Comparison of ENCODE assay signal across 8 cellular contexts in the genomic region with DNA sequence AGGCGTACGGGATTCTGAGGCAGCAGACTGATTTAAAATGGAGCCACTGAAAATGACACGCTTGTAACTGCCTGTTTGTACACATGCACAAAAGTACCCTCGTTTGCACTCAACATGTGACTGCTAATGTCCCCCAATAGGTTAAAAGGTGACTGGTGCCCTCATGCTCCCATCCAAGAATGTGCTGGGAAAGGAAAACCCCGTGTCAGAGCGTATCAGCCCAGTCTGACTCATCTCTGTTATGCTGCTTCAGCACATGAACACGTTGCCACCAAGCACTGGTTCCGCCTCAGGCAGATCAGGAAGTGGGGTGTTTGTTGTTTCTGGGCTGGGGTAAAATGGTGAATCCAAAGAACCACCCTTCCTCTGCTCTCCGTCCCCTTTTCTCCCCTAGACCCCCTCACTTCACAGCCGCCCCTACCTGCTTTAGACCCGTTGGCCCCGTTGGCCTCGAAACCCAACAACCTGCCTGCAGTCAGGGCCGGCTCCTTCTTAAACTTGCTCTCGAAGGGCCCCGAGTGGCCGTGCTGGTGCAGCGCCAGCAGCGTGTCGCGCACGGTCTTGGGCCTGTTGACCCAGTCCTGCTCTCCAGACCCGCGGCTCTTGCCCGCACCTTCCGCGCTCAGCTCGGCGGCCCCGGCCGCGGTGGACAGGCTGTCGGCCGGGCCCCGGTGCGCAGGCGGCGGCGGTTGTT. TPM values are rescaled to one million over a fixed set of nuclear protein-coding genes. Genes with fewer than 3 reads are reported as not detected.
DNase-seq lines count a peak whose midpoint lies in the region; ATAC-seq and TF ChIP-seq lines count a peak whose summit lies in the region.

No MANE protein-coding gene starts in this region.

- ATAC-seq in GM18868 (IDR thresholded peaks at IDR 0.05; ENCODE audit: unreplicated experiment) (peak; percentile 15), HG03460 (IDR thresholded peaks at IDR 0.05; ENCODE audit: unreplicated experiment) (peak; percentile 30)
- ATAC-seq in stimulated activated naive B cell treated with anti-CD40 and anti-IgM and Interleukin-4, amounts not matched to agents 10 μg/mL and 1 μg/mL and 100 μg/mL, for 72 hours (replicated peaks) = peak; percentile 35 to 38

- H3K27me3 Mint-ChIP-seq in stimulated activated naive B cell treated with anti-CD40 and anti-IgM and Interleukin-4, amounts not matched to agents 10 μg/mL and 1 μg/mL and 100 μg/mL, for 72 hours = no peaks in the 10 kb centered on the region

- peak overlapping the region; percentile 98 for H3K27ac Mint-ChIP-seq in stimulated activated naive B cell treated with anti-CD40 and anti-IgM and Interleukin-4, amounts not matched to agents 10 μg/mL and 1 μg/mL and 100 μg/mL, for 72 hours

- H3K4me1 ChIP-seq in OCI-LY7 (ENCODE audit: insufficient read depth, low read length, poor library complexity, severe bottlenecking) (peaks cover 77% of the 10 kb centered on the region), muscle layer of colon (ENCODE audit: insufficient read depth, low read length) (peaks cover 27% of the 10 kb centered on the region)

- H3K4me3 ChIP-seq in AG04449 (ENCODE audit: low read depth, low read length) (peak overlapping the region; percentile 76), OCI-LY7 (ENCODE audit: low read depth, low read length, poor library complexity, severe bottlenecking) (peak overlapping the region; percentile 72), epithelial cell of proximal tubule (ENCODE audit: low read depth, low read length) (peak overlapping the region; percentile 80), muscle layer of colon (ENCODE audit: low read depth in 1 of 2, low read length in 2 of 2) (peak overlapping the region; percentile 56 to 86)

- peak overlapping the region; percentile 88 for H3K4me2 ChIP-seq in OCI-LY7 (ENCODE audit: low read length)

- no peaks in the 10 kb centered on the region for H3K9me2 ChIP-seq in OCI-LY7 (ENCODE audit: insufficient read depth, low read length)

- H3K4me3 Mint-ChIP-seq in stimulated activated naive B cell treated with anti-CD40 and anti-IgM and Interleukin-4, amounts not matched to agents 10 μg/mL and 1 μg/mL and 100 μg/mL, for 72 hours = peak overlapping the region; percentile 91 to 99

- POLR2A ChIA-PET in AG04449 (lab: Yijun Ruan, JAX) = interaction anchor here (1.1 kb wide), 1 partner anchor 116 kb away, joined by 7 read pairs; no protein-coding TSS in a partner anchor
- POLR2A ChIA-PET in OCI-LY7 (lab: Charles Lee) = interaction anchor here (1.3 kb wide), 1 partner anchor 119 kb away, joined by 3 read pairs; no protein-coding TSS in a partner anchor

- no TSS peak for BruUV-seq in OCI-LY7 (replicated peaks; lab: Mats Ljungman, UMichigan)

- peaks cover 45 to 72% of the 10 kb centered on the region in 2 donors for H3K4me1 Mint-ChIP-seq in stimulated activated naive B cell treated with anti-CD40 and anti-IgM and Interleukin-4, amounts not matched to agents 10 μg/mL and 1 μg/mL and 100 μg/mL, for 72 hours

- TF ChIP-seq CTCF in AG04449 (IDR thresholded peaks at IDR 0.05; ENCODE audit: insufficient read depth, low read length, missing control alignments) (no peak), OCI-LY7 (conservative IDR thresholded peaks at IDR 0.05; ENCODE audit: low read length) (peak; percentile 67), epithelial cell of proximal tubule (conservative IDR thresholded peaks at IDR 0.05; ENCODE audit: low read depth, low read length) (peak; percentile 2)

- peaks cover 31 to 35% of the 10 kb centered on the region in 2 donors for H3K36me3 Mint-ChIP-seq in stimulated activated naive B cell treated with anti-CD40 and anti-IgM and Interleukin-4, amounts not matched to agents 10 μg/mL and 1 μg/mL and 100 μg/mL, for 72 hours

- no peaks in the 10 kb centered on the region for H3K27me3 ChIP-seq in muscle layer of colon (ENCODE audit: control insufficient read depth in 1 of 2, insufficient read depth in 2 of 2, low read length in 2 of 2)

- DNase-seq in AG04449 (ENCODE audit: low read depth, low spot score) (no peak), OCI-LY7 (ENCODE audit: low spot score) (peak; percentile 78), activated T-cell treated with anti-CD3 and anti-CD28 coated beads for 4 hours (peak; percentile 71), epithelial cell of proximal tubule (ENCODE audit: low read depth) (peak; percentile 91)
- peak; percentile 73 for DNase-seq in stimulated activated naive B cell treated with anti-CD40 and anti-IgM and Interleukin-4, amounts not matched to agents 10 μg/mL and 1 μg/mL and 100 μg/mL, for 72 hours

- intact Hi-C loops in OCI-LY7 (cut with micrococcal nuclease; ENCODE audit: unreplicated experiment) = loop anchor here (1.0 to 5.0 kb wide), 4 partner anchors 8 to 719 kb away; a partner anchor contains a TSS

- peak overlapping the region; percentile 16; the same call in 1 of the 2 replicates for H2AFZ ChIP-seq in OCI-LY7 (ENCODE audit: low read length)

- no peaks in the 10 kb centered on the region for H3K9me3 Mint-ChIP-seq in stimulated activated naive B cell treated with anti-CD40 and anti-IgM and Interleukin-4, amounts not matched to agents 10 μg/mL and 1 μg/mL and 100 μg/mL, for 72 hours

- peaks cover 10% of the 10 kb centered on the region; the same call in 1 of the 2 replicates for H4K20me1 ChIP-seq in OCI-LY7 (ENCODE audit: insufficient read depth, low read length)

- no peaks in the 10 kb centered on the region for H3K9me3 ChIP-seq in OCI-LY7 (ENCODE audit: low read length)
- H3K9me3 ChIP-seq in muscle layer of colon (ENCODE audit: low read length) = no peaks in the 10 kb centered on the region

- CTCF ChIA-PET in AG04449 (lab: Yijun Ruan, JAX) (interaction anchor here (1.5 kb wide), 1 partner anchor 114 kb away, joined by 3 read pairs; no protein-coding TSS in a partner anchor), OCI-LY7 (lab: Charles Lee; ENCODE audit: unreplicated experiment) (no interaction called here)

- peak overlapping the region; percentile 94 for H3K9ac ChIP-seq in muscle layer of colon (ENCODE audit: low read length)

- H3K36me3 ChIP-seq in OCI-LY7 (ENCODE audit: insufficient read depth, low read length) = peaks cover 31% of the 10 kb centered on the region
- H3K36me3 ChIP-seq in muscle layer of colon (ENCODE audit: insufficient read depth, low read length) = peaks cover 28% of the 10 kb centered on the region

- H3K79me2 ChIP-seq in OCI-LY7 (ENCODE audit: insufficient read depth, low read depth, low read length) = peaks cover 48% of the 10 kb centered on the region; the same call in 1 of the 2 replicates

- H3K27ac ChIP-seq in OCI-LY7 (ENCODE audit: low read depth, low read length, poor library complexity, severe bottlenecking) (peak overlapping the region; percentile 70), muscle layer of colon (ENCODE audit: low read depth, low read length) (peak overlapping the region; percentile 90)

RNA-seq across cellular contexts. Expression of a gene that starts 1.8 kb away (rescaled TPM):
- 30.2 and 40.6 TPM in 2 replicates for total RNA-seq in OCI-LY7 (2014; rRNA removed; shearing (Covaris generic))
- total RNA-seq in OCI-LY7 (2022) (64.6 and 65.9 TPM in 2 replicates), epithelial cell of proximal tubule (45.6 and 70.5 TPM in 2 replicates)
